Comparison of ENCODE assay signal across 14 cellular contexts in the genomic region with DNA sequence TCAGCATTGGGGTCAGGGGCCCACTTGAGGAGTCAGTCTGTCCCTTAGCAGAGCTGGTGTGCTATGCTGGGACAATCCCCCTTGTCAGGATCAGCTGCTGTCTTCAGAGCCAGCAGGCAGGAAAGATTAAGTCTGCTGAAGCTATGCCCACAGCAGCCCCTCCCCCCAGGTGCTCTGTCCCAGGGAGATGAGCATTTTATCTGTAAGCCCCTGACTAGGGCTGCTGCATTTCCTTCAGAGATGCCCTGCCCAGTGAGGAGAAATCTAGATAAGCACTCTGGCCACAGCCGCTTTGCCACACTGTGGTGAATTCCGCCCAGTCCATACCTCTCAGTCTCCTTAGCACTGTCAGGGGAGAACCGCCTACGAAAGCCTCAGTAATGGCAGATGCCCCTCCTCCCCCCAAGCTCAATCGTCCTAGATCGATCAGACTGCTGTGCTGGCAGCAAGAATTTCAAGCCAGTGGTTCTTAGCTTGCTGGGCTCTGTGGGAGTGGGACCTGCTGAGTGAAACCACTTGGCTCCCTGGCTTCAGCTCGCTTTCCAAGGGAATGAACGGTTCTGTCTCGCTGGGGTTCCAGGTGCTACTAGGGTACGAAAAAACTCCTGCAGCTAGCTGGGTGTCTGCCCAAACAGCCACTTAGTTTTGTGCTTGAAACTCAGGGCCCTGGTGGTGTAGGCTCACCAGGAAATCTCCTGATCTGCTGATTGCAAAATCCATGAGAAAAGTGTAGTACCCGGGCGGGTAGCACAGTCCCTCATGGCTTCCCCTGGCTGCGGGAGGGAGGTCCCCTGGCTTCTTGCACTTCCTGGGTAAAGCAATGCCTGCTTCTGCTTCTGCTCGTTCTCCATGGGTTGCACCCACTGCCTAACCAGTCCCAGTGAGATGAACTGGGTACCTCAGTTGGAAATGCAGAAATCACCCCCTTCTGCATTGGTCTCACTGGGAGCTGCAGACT. TPM values are rescaled to one million over a fixed set of nuclear protein-coding genes. Genes with fewer than 3 reads are reported as not detected.
DNase-seq lines count a peak whose midpoint lies in the region; TF ChIP-seq lines count a peak whose summit lies in the region.
"Had no signal": no experiment of that assay in that cellular context is flagged by ENCODE, and none has a peak within 500 bp of the region (broad histone marks: within the 10 kb centered on the region; RNA-seq: fewer than 3 reads in every experiment).

No MANE protein-coding gene starts in this region.

- peak overlapping the region; percentile 31 for H3K4me3 Mint-ChIP-seq in activated CD4-positive, alpha-beta T cell treated with anti-CD3 and anti-CD28 coated beads, Interleukin-2, amount 10 ng/mL, durations not matched to agents 7 days and 5 days
- H3K4me3 Mint-ChIP-seq in endodermal cell: peak overlapping the region; percentile 22

- no peaks in the 10 kb centered on the region for H3K9me3 Mint-ChIP-seq in activated CD4-positive, alpha-beta T cell treated with anti-CD3 and anti-CD28 coated beads, Interleukin-2, amount 10 ng/mL, durations not matched to agents 7 days and 5 days
- peaks cover 15% of the 10 kb centered on the region for H3K9me3 Mint-ChIP-seq in endodermal cell

- H3K27ac ChIP-seq in OCI-LY3 (ENCODE audit: low read length) (no peak overlapping the region), endodermal cell (ENCODE audit: low read depth, low read length) (no peak overlapping the region), spleen (peak overlapping the region in 1 of 8 donors; percentile 46)
- H3K27ac ChIP-seq: dorsolateral prefrontal cortex had no signal

- H3K27ac Mint-ChIP-seq in activated CD4-positive, alpha-beta T cell treated with anti-CD3 and anti-CD28 coated beads, Interleukin-2, amount 10 ng/mL, durations not matched to agents 7 days and 5 days: peak overlapping the region; percentile 37
- H3K27ac Mint-ChIP-seq in endodermal cell: peak overlapping the region; percentile 56

- H3K27me3 Mint-ChIP-seq in activated CD4-positive, alpha-beta T cell treated with anti-CD3 and anti-CD28 coated beads, Interleukin-2, amount 10 ng/mL, durations not matched to agents 7 days and 5 days: peaks cover 33% of the 10 kb centered on the region
- peaks cover 5% of the 10 kb centered on the region for H3K27me3 Mint-ChIP-seq in endodermal cell (ENCODE audit: insufficient read depth)

- H3K36me3 ChIP-seq in OCI-LY3 (replicated peaks; ENCODE audit: low read depth, low read length) (no peaks in the 10 kb centered on the region), endodermal cell (ENCODE audit: control insufficient read depth, insufficient read depth, low read length) (no peaks in the 10 kb centered on the region), spleen (no peaks in the 10 kb centered on the region)
- H3K36me3 ChIP-seq: MG63 had no signal

- H2AFZ ChIP-seq in OCI-LY3 (ENCODE audit: low read depth, low read length): peak overlapping the region; percentile 39

- CTCF ChIA-PET in activated CD4-positive, alpha-beta T cell treated with anti-CD3 and anti-CD28 coated beads, Interleukin-2, amount 10 ng/mL, durations not matched to agents 7 days and 5 days (lab: Charles Lee): no interaction called here

- POLR2A ChIA-PET in activated CD4-positive, alpha-beta T cell treated with anti-CD3 and anti-CD28 coated beads, Interleukin-2, amount 10 ng/mL, durations not matched to agents 7 days and 5 days (lab: Charles Lee): no interaction called here

- no peaks in the 10 kb centered on the region for H3K36me3 Mint-ChIP-seq in activated CD4-positive, alpha-beta T cell treated with anti-CD3 and anti-CD28 coated beads, Interleukin-2, amount 10 ng/mL, durations not matched to agents 7 days and 5 days (ENCODE audit: low read depth)
- H3K36me3 Mint-ChIP-seq in endodermal cell (ENCODE audit: low read depth): no peaks in the 10 kb centered on the region

- H3K4me1 Mint-ChIP-seq in activated CD4-positive, alpha-beta T cell treated with anti-CD3 and anti-CD28 coated beads, Interleukin-2, amount 10 ng/mL, durations not matched to agents 7 days and 5 days: no peaks in the 10 kb centered on the region
- peaks cover 35% of the 10 kb centered on the region for H3K4me1 Mint-ChIP-seq in endodermal cell

- H3K9me3 ChIP-seq in OCI-LY3 (ENCODE audit: insufficient read depth, low read length) (no peaks in the 10 kb centered on the region), endodermal cell (ENCODE audit: control insufficient read depth, low read length) (peaks cover 12% of the 10 kb centered on the region), spleen (no peaks in the 10 kb centered on the region)

- no peaks in the 10 kb centered on the region for H4K20me1 ChIP-seq in OCI-LY3 (ENCODE audit: insufficient read depth, low read length)

- peak overlapping the region; percentile 56 for H3K4me2 ChIP-seq in OCI-LY3 (ENCODE audit: low read length)

- intact Hi-C loops in spleen (cut with DNase I; ENCODE audit: low total_unique reads): no loop called here

- H3K27me3 ChIP-seq in OCI-LY3 (ENCODE audit: low read depth, low read length): peaks cover 25% of the 10 kb centered on the region; the same call in 1 of the 2 replicates
- H3K27me3 ChIP-seq in endodermal cell (ENCODE audit: control insufficient read depth, insufficient read depth, low read length, poor library complexity, severe bottlenecking): no peaks in the 10 kb centered on the region
- H3K27me3 ChIP-seq in spleen (replicated peaks in 1 of 7): peaks cover 0 to 27% (median 0%) of the 10 kb centered on the region in 7 donors

- TF ChIP-seq CTCF in OCI-LY3 (IDR thresholded peaks at IDR 0.05; ENCODE audit: low read depth, low read length) (no peak), endodermal cell (conservative IDR thresholded peaks at IDR 0.05) (no peak), spleen (IDR thresholded peaks at IDR 0.05 in 8 of 11, conservative IDR thresholded peaks at IDR 0.05 in 3 of 11) (no peak)

- no peak for DNase-seq in activated CD4-positive, alpha-beta T cell treated with anti-CD3 and anti-CD28 coated beads, Interleukin-2, amount 10 ng/mL, durations not matched to agents 7 days and 5 days
- no peak for DNase-seq in activated CD4-positive, alpha-beta T cell treated with anti-CD3 and anti-CD28 coated beads for 48 hours
- DNase-seq in endodermal cell (peak; percentile 83), spleen (peak; percentile 77), DMS53 (lab: John Stamatoyannopoulos, UW) (no peak), epidermal melanocyte (ENCODE audit: insufficient read length, low spot score) (no peak)
- DNase-seq in effector CD4-positive, alpha-beta T cell: no peak
- DNase-seq: activated CD4-positive, alpha-beta T cell treated with anti-CD3 and anti-CD28 coated beads, Interleukin-2, amount 50 U/mL, for 48 hours; DMS79 treated with DMSO at 0.1 percent for 48 hours; dorsolateral prefrontal cortex; mesenchymal stem cell; MG63; NCI-H526 had no signal

- H3K4me1 ChIP-seq in OCI-LY3 (ENCODE audit: low read length) (peaks cover 8% of the 10 kb centered on the region; the same call in 1 of the 2 replicates), endodermal cell (ENCODE audit: control insufficient read depth, insufficient read depth, low read length) (peaks cover 9% of the 10 kb centered on the region), spleen (peaks cover 0 to 4% (median 0%) of the 10 kb centered on the region in 6 donors)

- H3K9ac ChIP-seq in OCI-LY3 (ENCODE audit: low read length) (peak overlapping the region; percentile 72), endodermal cell (ENCODE audit: extremely low read depth, low read length, poor library complexity, severe bottlenecking) (no peak overlapping the region)

- 60 to 78% methylated on average over 10 to 14 of the region's 14 CpGs for WGBS in endodermal cell (ENCODE audit: insufficient coverage in 1 of 2, insufficient read length in 1 of 2), 2 experiments
- 48 to 79% (median 65%) methylated on average over 12 to 14 of the region's 14 CpGs for WGBS in spleen, 5 donors

- H3K4me3 ChIP-seq in OCI-LY3 (ENCODE audit: low read length): peak overlapping the region; percentile 82
- no peak overlapping the region for H3K4me3 ChIP-seq in endodermal cell (ENCODE audit: low read length)
- peak overlapping the region in 2 of 8 donors; percentile 17 to 44 for H3K4me3 ChIP-seq in spleen
- H3K4me3 ChIP-seq: dorsolateral prefrontal cortex, MG63 had no signal

- H3K79me2 ChIP-seq in OCI-LY3 (ENCODE audit: low read length): no peaks in the 10 kb centered on the region

- TF ChIP-seq POLR2A in spleen (IDR thresholded peaks at IDR 0.05): no peak

RNA-seq across cellular contexts. Expression of gene TP53BP2, which starts 25.1 kb away (rescaled TPM):
- 10 to 100 TPM; 33.4 to 36.9 TPM for total RNA-seq in activated CD4-positive, alpha-beta T cell treated with anti-CD3 and anti-CD28 coated beads, Interleukin-2, amount 10 ng/mL, durations not matched to agents 7 days and 5 days
- total RNA-seq in endodermal cell (10 to 100 TPM; 53.6 to 59.8 TPM), spleen (10 to 100 TPM; 27.1 to 50.7 (median 42.2) TPM)
- 40.4 TPM for polyA plus RNA-seq in endodermal cell (2013, experiment 1 of 2)
- polyA plus RNA-seq in endodermal cell (2013, experiment 2 of 2): 41.3 TPM
- 1 to 10 TPM; 5.2 to 8.0 (median 5.7) TPM for polyA plus RNA-seq in spleen

Comparison
In these comparisons a context has a peak if more than half of its experiments do, and no peak if none do; other contexts are left out.
1. DNase-seq: peak in endodermal cell (single experiment) and spleen (single experiment); none in activated CD4-positive, alpha-beta T cell treated with anti-CD3 and anti-CD28 coated beads, Interleukin-2, amount 10 ng/mL, durations not matched to agents 7 days and 5 days (single experiment), activated CD4-positive, alpha-beta T cell treated with anti-CD3 and anti-CD28 coated beads for 48 hours (single experiment), DMS53 (single experiment), effector CD4-positive, alpha-beta T cell (single experiment) and epidermal melanocyte (single experiment).